In the genomic region with DNA sequence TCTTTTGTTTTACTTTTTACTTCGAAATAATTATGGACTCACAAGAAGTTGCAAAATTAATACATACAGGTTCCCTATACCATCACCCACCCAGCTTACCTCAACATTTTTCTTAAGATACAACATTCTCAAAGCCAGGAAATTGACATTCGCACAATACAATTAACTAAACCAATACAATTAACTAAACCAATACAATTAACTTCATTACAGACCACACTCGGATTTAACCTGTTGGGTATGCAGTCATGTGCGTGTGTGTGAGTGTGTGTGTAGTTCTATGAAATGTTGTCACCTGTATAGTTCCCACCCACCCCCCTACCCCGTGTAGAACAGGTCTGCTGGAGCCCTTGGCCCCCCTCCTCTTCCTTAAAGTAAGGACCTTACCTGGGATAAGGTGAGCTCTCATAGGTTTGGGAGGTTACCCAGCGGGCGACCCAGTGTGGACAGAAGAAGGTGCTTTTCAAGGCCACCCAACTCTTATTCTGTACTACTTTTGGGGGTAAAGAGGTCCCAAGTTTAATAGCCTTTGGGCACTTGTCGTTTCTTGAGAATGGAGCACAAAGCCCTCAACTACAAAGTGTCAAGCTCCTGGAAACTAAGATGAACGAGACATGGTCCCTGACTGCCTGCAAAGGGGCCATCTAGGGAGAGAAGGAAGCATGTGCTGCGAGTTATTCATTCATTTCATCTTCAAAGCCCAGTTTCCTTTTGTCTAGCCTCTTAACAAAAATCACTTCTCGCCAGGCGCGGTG, we compare ENCODE assay signal across 1 cellular context.
TF ChIP-seq lines count a peak whose summit lies in the region.

No MANE protein-coding gene starts in this region.

TF ChIP-seq in H1, 55 proteins besides CTCF, POLR2A, EP300 and RAD21:
- TF ChIP-seq ASH2L (IDR thresholded peaks at IDR 0.05; ENCODE audit: low read length) (peak; percentile 9), KDM5A (IDR thresholded peaks at IDR 0.05; ENCODE audit: low read length) (no peak)
